In the genomic region with DNA sequence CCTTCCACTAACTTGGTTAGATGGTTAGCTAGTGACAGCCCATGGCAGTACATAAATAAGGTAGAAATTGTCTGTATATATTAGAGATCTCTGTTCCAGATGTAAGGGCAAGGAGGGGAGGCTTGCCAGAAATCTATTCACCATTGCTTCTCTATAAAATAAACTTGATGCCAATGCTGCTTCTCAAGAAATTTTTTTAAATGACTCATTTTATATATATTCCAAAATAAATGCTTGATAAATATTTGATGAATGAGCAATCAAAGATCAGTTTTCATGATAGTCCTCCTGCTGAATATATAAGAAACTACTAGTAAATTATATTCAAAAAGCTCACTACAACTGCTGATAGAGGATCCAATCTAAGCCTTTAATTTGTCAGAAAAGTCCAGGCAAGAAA, we compare ENCODE assay signal across 28 cellular contexts.
A peak's percentile ranks its signal among the peaks of the same experiment; 100 is the strongest.
DNase-seq lines count a peak whose midpoint lies in the region; ATAC-seq and TF ChIP-seq lines count a peak whose summit lies in the region.
"Had no signal": no experiment of that assay in that cellular context is flagged by ENCODE, and none has a peak within 500 bp of the region (broad histone marks: within the 10 kb centered on the region; RNA-seq: fewer than 3 reads in every experiment).

No MANE protein-coding gene starts in this region.

- no peaks in the 10 kb centered on the region for H3K79me2 ChIP-seq in GM23248 (ENCODE audit: insufficient read depth)
- H3K79me2 ChIP-seq in PC-3 (ENCODE audit: low read length), result no peaks in the 10 kb centered on the region
- no peaks in the 10 kb centered on the region for H3K79me2 ChIP-seq in mammary epithelial cell (ENCODE audit: insufficient read depth, low read length)

- peak overlapping the region; percentile 16; the same call in 1 of the 2 replicates for H2AFZ ChIP-seq in GM23248
- no peak overlapping the region for H2AFZ ChIP-seq in PC-3 (ENCODE audit: low read length)
- no peak overlapping the region for H2AFZ ChIP-seq in mammary epithelial cell (ENCODE audit: low read depth, low read length)

- H3K4me2 ChIP-seq in GM23248 (ENCODE audit: unreplicated experiment), result peak overlapping the region; percentile 48
- peak overlapping the region; percentile 2; the same call in 1 of the 2 replicates for H3K4me2 ChIP-seq in PC-3 (ENCODE audit: low read length)
- H3K4me2 ChIP-seq in mammary epithelial cell (ENCODE audit: insufficient read depth, low read depth, low read length), result no peak overlapping the region

- no peaks in the 10 kb centered on the region for H3K9me2 ChIP-seq in GM23248 (ENCODE audit: insufficient read depth)
- no peaks in the 10 kb centered on the region for H3K9me2 ChIP-seq in PC-3 (replicated peaks; ENCODE audit: low read length)

- H3K27ac ChIP-seq in GM23248 (no peak overlapping the region), PC-3 (ENCODE audit: low read length) (peak overlapping the region; percentile 18), mammary epithelial cell (ENCODE audit: insufficient read depth, low read depth, low read length) (no peak overlapping the region)
- H3K27ac ChIP-seq: adrenal gland, gastroesophageal sphincter, psoas muscle, skin epidermis, suprapubic skin, vagina had no signal

- DNase-seq in GM23248 (peak; percentile 48), PC-3 (peak; percentile 54), fibroblast of mammary gland (ENCODE audit: low read depth) (peak; percentile 17), HEK293T (ENCODE audit: extremely low spot score) (no peak), D341Med (ENCODE audit: low spot score) (no peak), HPDE6-E6E7 (ENCODE audit: extremely low spot score) (no peak), mammary epithelial cell (no peak)
- DNase-seq: activated CD8-positive, alpha-beta T cell treated with anti-CD3 and anti-CD28 coated beads, Interleukin-2, amount 10 ng/mL, durations not matched to agents 7 days and 5 days; activated gamma-delta T cell; adrenal gland; KG1; kidney glomerular epithelial cell; NCI-H1092; NCI-H2029; NCI-H2227 treated with DMSO at 0.1 percent for 48 hours; NCI-H774; OCI-M1; psoas muscle; Right ventricle myocardium superior; stimulated activated CD4-positive, alpha-beta T cell treated with anti-CD3 and anti-CD28 coated beads, Interleukin-2, amount 100 ng/mL, for 24 hours; T-helper 9 cell had no signal

- in situ Hi-C loops in GM23248 (cut with MboI) (no loop called here), mammary epithelial cell (cut with MboI; ENCODE audit: low sequenced_read_pairs in 2 of 2) (no loop called here)

- H3K4me1 ChIP-seq in GM23248 (ENCODE audit: insufficient read depth), result peaks cover 19% of the 10 kb centered on the region
- H3K4me1 ChIP-seq in PC-3 (ENCODE audit: insufficient read depth, low read length), result peaks cover 10% of the 10 kb centered on the region; the same call in 1 of the 2 replicates
- H3K4me1 ChIP-seq in mammary epithelial cell (ENCODE audit: insufficient read depth, low read length), result no peaks in the 10 kb centered on the region
- H3K4me1 ChIP-seq: adrenal gland, gastroesophageal sphincter, psoas muscle, suprapubic skin, vagina had no signal

- intact Hi-C loops in PC-3 (cut with micrococcal nuclease), result no loop called here
- intact Hi-C loops in mammary epithelial cell (cut with micrococcal nuclease), result no loop called here

- H3F3A ChIP-seq in GM23248 (ENCODE audit: insufficient read depth) (peaks cover 10% of the 10 kb centered on the region; the same call in 1 of the 2 replicates), PC-3 (ENCODE audit: low read length, unreplicated experiment) (no peaks in the 10 kb centered on the region)

- dilution Hi-C loops in mammary epithelial cell (cut with HindIII; ENCODE audit: low sequenced_read_pairs), result no loop called here

- H3K36me3 ChIP-seq in GM23248 (ENCODE audit: low read depth) (no peaks in the 10 kb centered on the region), PC-3 (ENCODE audit: low read depth, low read length) (no peaks in the 10 kb centered on the region), mammary epithelial cell (ENCODE audit: insufficient read depth, low read length) (no peaks in the 10 kb centered on the region)
- H3K36me3 ChIP-seq: adrenal gland, gastroesophageal sphincter, suprapubic skin, vagina had no signal

- H3K27me3 ChIP-seq in GM23248 (replicated peaks; ENCODE audit: insufficient read depth), result no peaks in the 10 kb centered on the region
- H3K27me3 ChIP-seq in PC-3 (ENCODE audit: low read length), result no peaks in the 10 kb centered on the region
- H3K27me3 ChIP-seq in mammary epithelial cell (ENCODE audit: insufficient read depth, low read length), result no peaks in the 10 kb centered on the region
- H3K27me3 ChIP-seq: adrenal gland, gastroesophageal sphincter, suprapubic skin, vagina had no signal

- no peaks in the 10 kb centered on the region for H3K9me3 ChIP-seq in GM23248 (ENCODE audit: low read depth)
- no peaks in the 10 kb centered on the region for H3K9me3 ChIP-seq in PC-3 (ENCODE audit: low read length)
- no peaks in the 10 kb centered on the region for H3K9me3 ChIP-seq in mammary epithelial cell (replicated peaks; ENCODE audit: insufficient read depth, low read length)
- H3K9me3 ChIP-seq: adrenal gland, gastroesophageal sphincter, psoas muscle, suprapubic skin, vagina had no signal

- CTCF ChIA-PET in PC-3 (lab: Charles Lee) (no interaction called here), HEK293T (lab: Yijun Ruan, JAX) (interaction anchor here (0.7 kb wide), 1 partner anchor 646 kb away, joined by 4 read pairs; no protein-coding TSS in a partner anchor), mammary epithelial cell (lab: Charles Lee; ENCODE audit: low non-redundant PET) (no interaction called here)

- H4K20me1 ChIP-seq in GM23248 (ENCODE audit: insufficient read depth) (no peaks in the 10 kb centered on the region), PC-3 (ENCODE audit: low read length) (no peaks in the 10 kb centered on the region), mammary epithelial cell (ENCODE audit: insufficient read depth, low read length) (no peaks in the 10 kb centered on the region)

- no TSS peak for BruUV-seq in PC-3 (replicated peaks; lab: Mats Ljungman, UMichigan)
- BruUV-seq in mammary epithelial cell (replicated peaks; lab: Mats Ljungman, UMichigan), result no TSS peak

- H3K4me3 ChIP-seq in GM23248 (no peak overlapping the region), PC-3 (ENCODE audit: low read length) (no peak overlapping the region), fibroblast of mammary gland (ENCODE audit: control insufficient read depth, low read depth, low read length) (no peak overlapping the region), mammary epithelial cell (replicated peaks in 1 of 3; ENCODE audit: insufficient read depth in 1 of 3, low read depth in 2 of 3, low read length in 3 of 3) (no peak overlapping the region)
- H3K4me3 ChIP-seq: adrenal gland, gastroesophageal sphincter, lung, psoas muscle, skin epidermis, suprapubic skin, vagina had no signal

- H3K9ac ChIP-seq in GM23248, result no peak overlapping the region
- H3K9ac ChIP-seq in PC-3 (ENCODE audit: low read length), result no peak overlapping the region
- no peak overlapping the region for H3K9ac ChIP-seq in mammary epithelial cell (ENCODE audit: insufficient read depth, low read length)

- POLR2A ChIA-PET in PC-3 (lab: Charles Lee; ENCODE audit: unreplicated experiment), result no interaction called here
- POLR2A ChIA-PET in HEK293T (lab: Yijun Ruan, JAX), result no interaction called here

- peak; percentile 80 for ATAC-seq in PC-3
- ATAC-seq: activated CD4-positive, CD25-positive, alpha-beta regulatory T cell treated with anti-CD3 and anti-CD28 coated beads, Interleukin-2, amount 50 U/mL, for 24 hours; activated CD8-positive, alpha-beta T cell treated with anti-CD3 and anti-CD28 coated beads, Interleukin-2, amount 10 ng/mL, durations not matched to agents 7 days and 5 days; gastroesophageal sphincter; psoas muscle; stimulated activated effector memory CD8-positive, alpha-beta T cell treated with anti-CD3 and anti-CD28 coated beads, Interleukin-12 subunit alpha, Interleukin-12 subunit beta, amount 100 ng/mL, for 72 hours had no signal

- TF ChIP-seq CTCF in PC-3 (conservative IDR thresholded peaks at IDR 0.05; ENCODE audit: low read depth, low read length) (no peak), fibroblast of mammary gland (conservative IDR thresholded peaks at IDR 0.05; ENCODE audit: control insufficient read depth, insufficient read depth, low read depth, low read length) (no peak), mammary epithelial cell (conservative IDR thresholded peaks at IDR 0.05 in 1 of 2, IDR thresholded peaks at IDR 0.05 in 1 of 2; ENCODE audit: extremely low read depth in 1 of 2, insufficient read depth in 1 of 2, low read depth in 1 of 2, low read length in 2 of 2) (no peak)

TF ChIP-seq in HEK293T, 16 proteins besides CTCF, POLR2A, EP300 and RAD21:
- TF ChIP-seq FOXA1 (IDR thresholded peaks at IDR 0.05) (no peak), FOXM1 (IDR thresholded peaks at IDR 0.05; ENCODE audit: borderline replicate concordance) (no peak), ELF4 (IDR thresholded peaks at IDR 0.05) (no peak), NFRKB (IDR thresholded peaks at IDR 0.05) (no peak), FOXK2 (IDR thresholded peaks at IDR 0.05) (no peak), L3MBTL2 (conservative IDR thresholded peaks at IDR 0.05) (no peak), SP1 (IDR thresholded peaks at IDR 0.05) (no peak), BHLHE40 (IDR thresholded peaks at IDR 0.05; ENCODE audit: borderline replicate concordance) (no peak), LEF1 (IDR thresholded peaks at IDR 0.05; ENCODE audit: borderline replicate concordance) (no peak), HDGF (IDR thresholded peaks at IDR 0.05; ENCODE audit: borderline replicate concordance) (no peak), TARDBP (IDR thresholded peaks at IDR 0.05) (no peak), CTBP1 (IDR thresholded peaks at IDR 0.05; ENCODE audit: borderline replicate concordance) (no peak), ZNF384 (IDR thresholded peaks at IDR 0.05) (no peak)
- TF ChIP-seq, protein P1, sequence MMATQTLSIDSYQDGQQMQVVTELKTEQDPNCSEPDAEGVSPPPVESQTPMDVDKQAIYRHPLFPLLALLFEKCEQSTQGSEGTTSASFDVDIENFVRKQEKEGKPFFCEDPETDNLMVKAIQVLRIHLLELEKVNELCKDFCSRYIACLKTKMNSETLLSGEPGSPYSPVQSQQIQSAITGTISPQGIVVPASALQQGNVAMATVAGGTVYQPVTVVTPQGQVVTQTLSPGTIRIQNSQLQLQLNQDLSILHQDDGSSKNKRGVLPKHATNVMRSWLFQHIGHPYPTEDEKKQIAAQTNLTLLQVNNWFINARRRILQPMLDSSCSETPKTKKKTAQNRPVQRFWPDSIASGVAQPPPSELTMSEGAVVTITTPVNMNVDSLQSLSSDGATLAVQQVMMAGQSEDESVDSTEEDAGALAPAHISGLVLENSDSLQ (IDR thresholded peaks at IDR 0.05), result no peak

Comparison
In these comparisons a context has a peak if more than half of its experiments do, and no peak if none do; other contexts are left out.
1. DNase-seq: peak in GM23248 (single experiment), PC-3 (single experiment) and fibroblast of mammary gland (single experiment); none in HEK293T (single experiment), D341Med (single experiment), HPDE6-E6E7 (single experiment) and mammary epithelial cell (single experiment).